ENCODE assay signal across 8 cellular contexts in the genomic region with DNA sequence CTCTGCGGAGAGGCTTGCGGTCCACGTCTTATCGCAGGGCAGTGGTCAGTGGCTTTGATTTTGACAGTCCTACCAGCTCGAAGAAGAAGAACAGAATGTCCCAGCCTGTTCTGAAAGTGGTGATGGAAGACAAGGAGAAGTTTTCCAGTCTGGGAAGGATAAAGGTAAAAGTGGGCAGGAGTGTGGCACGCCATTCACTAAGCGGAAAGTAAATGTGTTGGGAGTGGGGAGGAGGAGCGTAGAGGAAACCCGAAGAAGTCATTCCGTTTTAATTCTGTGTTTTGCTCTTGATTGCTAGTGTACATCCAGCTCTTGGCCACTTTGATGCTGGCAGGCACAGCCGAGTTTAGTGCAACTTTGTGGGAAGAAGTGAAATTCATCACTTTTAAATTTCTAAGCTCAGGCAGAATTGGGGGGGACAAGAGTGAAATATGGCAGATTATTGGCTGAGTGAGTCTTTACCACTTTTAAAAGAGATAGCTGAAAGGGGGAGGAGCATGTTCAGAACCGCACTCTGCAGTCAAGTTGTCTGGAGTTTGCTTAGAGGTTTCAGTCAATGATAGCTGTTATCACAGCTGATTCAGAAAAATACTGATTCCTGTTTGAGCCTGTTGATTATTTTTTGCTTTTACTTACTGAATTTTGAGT. TPM values are rescaled to one million over a fixed set of nuclear protein-coding genes. Genes with fewer than 3 reads are reported as not detected.
DNase-seq lines count a peak whose midpoint lies in the region; ATAC-seq and TF ChIP-seq lines count a peak whose summit lies in the region.

No MANE protein-coding gene starts in this region.

- DNase-seq in ELF-1 (ENCODE audit: low read depth, low spot score) = peak; percentile 17
- DNase-seq in PC-3 = peak; percentile 41
- peak; percentile 28 for DNase-seq in fibroblast of mammary gland (ENCODE audit: low read depth)
- peak in 1 of 5 donors; percentile 14 for DNase-seq in ovary
- DNase-seq in NK-92 (lab: John Stamatoyannopoulos, UW; ENCODE audit: unreplicated experiment) = no peak
- DNase-seq in PC-9 = no peak
- no peak for DNase-seq in NCI-H526 treated with DMSO at 0.1 percent for 48 hours (lab: John Stamatoyannopoulos, UW)
- DNase-seq in activated effector memory CD4-positive, alpha-beta T cell treated with anti-CD3 and anti-CD28 coated beads, Interleukin-2, amount 50 U/mL, for 16 hours = no peak

- intact Hi-C loops in PC-3 (cut with micrococcal nuclease) = loop anchor here (10.0 kb wide), 1 partner anchor 132 kb away; no protein-coding TSS in a partner anchor
- intact Hi-C loops in ovary (cut with DNase I) = no loop called here
- intact Hi-C loops in PC-9 (cut with micrococcal nuclease; ENCODE audit: unreplicated experiment) = no loop called here

- H3K4me2 ChIP-seq in PC-3 (ENCODE audit: low read length) (peak overlapping the region; percentile 97), PC-9 (no peak overlapping the region)

- POLR2A ChIA-PET in PC-3 (lab: Charles Lee; ENCODE audit: unreplicated experiment) = no interaction called here
- POLR2A ChIA-PET in PC-9 (lab: Charles Lee; ENCODE audit: unreplicated experiment) = no interaction called here

- H4K20me1 ChIP-seq in PC-3 (ENCODE audit: low read length) = no peaks in the 10 kb centered on the region
- no peaks in the 10 kb centered on the region for H4K20me1 ChIP-seq in PC-9 (ENCODE audit: insufficient read depth)

- BruUV-seq in PC-3 (replicated peaks; lab: Mats Ljungman, UMichigan) = no TSS peak
- BruUV-seq in PC-9 (replicated peaks; lab: Mats Ljungman, UMichigan) = no TSS peak

- H3K79me2 ChIP-seq in PC-3 (ENCODE audit: low read length) = peaks cover 17% of the 10 kb centered on the region
- no peaks in the 10 kb centered on the region for H3K79me2 ChIP-seq in PC-9 (ENCODE audit: low read depth)

- H3K9me3 ChIP-seq in PC-3 (ENCODE audit: low read length) = no peaks in the 10 kb centered on the region
- H3K9me3 ChIP-seq in ovary = no peaks in the 10 kb centered on the region
- H3K9me3 ChIP-seq in PC-9 (ENCODE audit: insufficient read depth, low read depth) = no peaks in the 10 kb centered on the region

- WGBS in ovary, 3 donors = 2 to 4% (median 4%) methylated on average over 12 of the region's 12 CpGs

- peak overlapping the region; percentile 61; the same call in 1 of the 2 replicates for H3K9ac ChIP-seq in PC-3 (ENCODE audit: low read length)

- CTCF ChIA-PET in PC-3 (lab: Charles Lee) = interaction anchor here (0.6 kb wide), 1 partner anchor 131 kb away, joined by 4 read pairs; no protein-coding TSS in a partner anchor
- CTCF ChIA-PET in PC-9 (lab: Charles Lee) = no interaction called here

- no peak for TF ChIP-seq POLR2A in ovary (IDR thresholded peaks at IDR 0.05)

- H2AFZ ChIP-seq in PC-3 (ENCODE audit: low read length) (peak overlapping the region; percentile 99), PC-9 (no peak overlapping the region; the same call in 1 of the 2 replicates)

- H3K36me3 ChIP-seq in PC-3 (ENCODE audit: low read depth, low read length) = no peaks in the 10 kb centered on the region
- H3K36me3 ChIP-seq in ovary = no peaks in the 10 kb centered on the region
- no peaks in the 10 kb centered on the region for H3K36me3 ChIP-seq in PC-9 (ENCODE audit: low read depth)

- TF ChIP-seq EP300 in ovary (IDR thresholded peaks at IDR 0.05) = no peak

- TF ChIP-seq CTCF in PC-3 (conservative IDR thresholded peaks at IDR 0.05; ENCODE audit: low read depth, low read length) (no peak), fibroblast of mammary gland (conservative IDR thresholded peaks at IDR 0.05; ENCODE audit: control insufficient read depth, insufficient read depth, low read depth, low read length) (no peak), ovary (IDR thresholded peaks at IDR 0.05) (no peak), PC-9 (conservative IDR thresholded peaks at IDR 0.05) (no peak)

- ATAC-seq in PC-3 = peak; percentile 11

- no peaks in the 10 kb centered on the region for H3F3A ChIP-seq in PC-3 (ENCODE audit: low read length, unreplicated experiment)
- no peaks in the 10 kb centered on the region for H3F3A ChIP-seq in PC-9 (ENCODE audit: insufficient read depth, low read depth)

- no peaks in the 10 kb centered on the region for H3K27me3 ChIP-seq in PC-3 (ENCODE audit: low read length)
- no peaks in the 10 kb centered on the region for H3K27me3 ChIP-seq in ovary
- no peaks in the 10 kb centered on the region for H3K27me3 ChIP-seq in PC-9 (ENCODE audit: insufficient read depth, low read depth)

- H3K27ac ChIP-seq in PC-3 (ENCODE audit: low read length) = no peak overlapping the region
- H3K27ac ChIP-seq in ovary = peak overlapping the region; percentile 61 to 62
- H3K27ac ChIP-seq in PC-9 = no peak overlapping the region

- H3K9me2 ChIP-seq in PC-3 (replicated peaks; ENCODE audit: low read length) = no peaks in the 10 kb centered on the region
- no peaks in the 10 kb centered on the region for H3K9me2 ChIP-seq in PC-9 (ENCODE audit: insufficient read depth)

- H3K4me1 ChIP-seq in PC-3 (ENCODE audit: insufficient read depth, low read length) = peaks cover 32% of the 10 kb centered on the region
- H3K4me1 ChIP-seq in ovary (ENCODE audit: insufficient read depth) = peaks cover 2% of the 10 kb centered on the region
- peaks cover 13% of the 10 kb centered on the region for H3K4me1 ChIP-seq in PC-9 (replicated peaks; ENCODE audit: insufficient read depth)

- H3K4me3 ChIP-seq in PC-3 (ENCODE audit: low read length) (peak overlapping the region; percentile 93), fibroblast of mammary gland (ENCODE audit: control insufficient read depth, low read depth, low read length) (peak overlapping the region; percentile 82), ovary (peak overlapping the region; percentile 86), PC-9 (no peak overlapping the region)

RNA-seq across cellular contexts. Expression of gene ARHGEF26, which starts 1.8 kb away (rescaled TPM):
- total RNA-seq in PC-3 (2014; rRNA removed) = 4.7 and 5.0 TPM in 2 replicates
- total RNA-seq in ovary = 10 to 100 TPM in 5 of 7 donors, 1 to 10 TPM in 2; 7.9 to 14.1 (median 11.7) TPM
- 10 to 100 TPM in 1 of 2 donors, 1 to 10 TPM in 1; 6.9 to 14.4 TPM for polyA plus RNA-seq in ovary
- 7.9 and 10.0 TPM in 2 replicates for total RNA-seq in PC-9 (2021)

Comparison
In these comparisons a context has a peak if more than half of its experiments do, and no peak if none do; other contexts are left out.
1. DNase-seq: peak in ELF-1 (single experiment), PC-3 (single experiment) and fibroblast of mammary gland (single experiment); none in NK-92 (single experiment), PC-9 (0 of 2), NCI-H526 treated with DMSO at 0.1 percent for 48 hours (single experiment) and activated effector memory CD4-positive, alpha-beta T cell treated with anti-CD3 and anti-CD28 coated beads, Interleukin-2, amount 50 U/mL, for 16 hours (single experiment).
2. H3K27ac ChIP-seq: peak in ovary (2 of 2); none in PC-3 (single experiment) and PC-9 (single experiment).